Comparison of ENCODE assay signal across 8 cellular contexts in genomic region chr7:44081266-44081748, GRCh38. TPM values are rescaled to one million over a fixed set of nuclear protein-coding genes. Genes with fewer than 3 reads are reported as not detected.
DNase-seq lines count a peak whose midpoint lies in the region; ATAC-seq and TF ChIP-seq lines count a peak whose summit lies in the region.

No MANE protein-coding gene starts in this region.

- peaks cover 22% of the 10 kb centered on the region for H3K4me1 Mint-ChIP-seq in brain
- H3K4me1 Mint-ChIP-seq in naive B cell = peaks cover 31 to 62% (median 52%) of the 10 kb centered on the region in 3 donors

- no peaks in the 10 kb centered on the region for H3K9me2 ChIP-seq in Karpas-422 (replicated peaks; ENCODE audit: insufficient read depth, low read length)

- no peaks in the 10 kb centered on the region for H3K9me3 Mint-ChIP-seq in brain
- H3K9me3 Mint-ChIP-seq in naive B cell = no peaks in the 10 kb centered on the region

- H3K27me3 ChIP-seq in BLaER1 = no peaks in the 10 kb centered on the region
- no peaks in the 10 kb centered on the region for H3K27me3 ChIP-seq in Karpas-422 (ENCODE audit: low read length)

- H3K27ac ChIP-seq in BLaER1 (peak overlapping the region; percentile 96), Karpas-422 (ENCODE audit: low read length) (peak overlapping the region; percentile 85)

- H3K36me3 ChIP-seq in BLaER1 = peaks cover 46% of the 10 kb centered on the region
- H3K36me3 ChIP-seq in Karpas-422 (ENCODE audit: insufficient read depth, low read length) = peaks cover 30% of the 10 kb centered on the region

- H3K4me3 ChIP-seq in BLaER1 (peak overlapping the region; percentile 84), Karpas-422 (ENCODE audit: low read length) (peak overlapping the region; percentile 81)

- H3K9ac ChIP-seq in BLaER1 (peak overlapping the region; percentile 95), Karpas-422 (ENCODE audit: low read length) (peak overlapping the region; percentile 83)

- H3K36me3 Mint-ChIP-seq in brain = peaks cover 7% of the 10 kb centered on the region
- peaks cover 16 to 26% of the 10 kb centered on the region in 2 donors for H3K36me3 Mint-ChIP-seq in naive B cell

- TF ChIP-seq CTCF in brain (conservative IDR thresholded peaks at IDR 0.05) = no peak

- H4K20me1 ChIP-seq in BLaER1 (peaks cover 13% of the 10 kb centered on the region; the same call in 1 of the 2 replicates), Karpas-422 (ENCODE audit: insufficient read depth, low read depth, low read length) (no peaks in the 10 kb centered on the region)

- DNase-seq in Karpas-422 (peak; percentile 75), naive B cell (no peak), NCI-H446 (lab: John Stamatoyannopoulos, UW) (no peak), ureter (ENCODE audit: low spot score) (no peak)

- H3K4me1 ChIP-seq in BLaER1 (peaks cover 78% of the 10 kb centered on the region), Karpas-422 (ENCODE audit: low read length) (peaks cover 38% of the 10 kb centered on the region)

- ATAC-seq in naive B cell (ENCODE audit: low read depth in 2 of 2) (no peak), HG03175 (IDR thresholded peaks at IDR 0.05; ENCODE audit: unreplicated experiment) (no peak), HG03280 (IDR thresholded peaks at IDR 0.05; ENCODE audit: unreplicated experiment) (no peak)

- peak overlapping the region; percentile 89 to 92 (median 90) for H3K4me3 Mint-ChIP-seq in brain
- H3K4me3 Mint-ChIP-seq in naive B cell = peak overlapping the region; percentile 86 to 97 (median 93)

- H3K27me3 Mint-ChIP-seq in brain = peaks cover 15% of the 10 kb centered on the region
- H3K27me3 Mint-ChIP-seq in naive B cell = no peaks in the 10 kb centered on the region

- H3K27ac Mint-ChIP-seq in brain (peak overlapping the region; percentile 19 to 63 (median 53)), naive B cell (peak overlapping the region; percentile 97 to 98 (median 97))

- H3K79me2 ChIP-seq in Karpas-422 (ENCODE audit: low read length) = peaks cover 16% of the 10 kb centered on the region

- peak overlapping the region; percentile 80 for H3K4me2 ChIP-seq in BLaER1
- peak overlapping the region; percentile 94 for H3K4me2 ChIP-seq in Karpas-422 (ENCODE audit: low read depth, low read length, poor library complexity, severe bottlenecking)

- no peaks in the 10 kb centered on the region for H3K9me3 ChIP-seq in BLaER1
- no peaks in the 10 kb centered on the region for H3K9me3 ChIP-seq in Karpas-422 (ENCODE audit: low read length)

- no peak overlapping the region for H2AFZ ChIP-seq in Karpas-422 (ENCODE audit: low read length)

RNA-seq across cellular contexts. Expression of gene POLM, which starts 1.0 kb away (rescaled TPM):
- total RNA-seq in Karpas-422 (2014; rRNA removed; shearing (Covaris generic); ENCODE audit: low replicate concordance) = 34.5 and 47.1 TPM in 2 replicates
- polyA plus RNA-seq in brain (ENCODE audit: insufficient read depth, low read depth, low replicate concordance) = 9.1 TPM
- 10 to 100 TPM; 26.3 to 53.0 (median 31.4) TPM for polyA plus RNA-seq in naive B cell (ENCODE audit: low read depth in 6 of 6)
- 46.5 TPM for total RNA-seq in ureter

RNA-seq across cellular contexts. Expression of gene PGAM2, which starts 15.9 kb away (rescaled TPM):
- total RNA-seq in Karpas-422 (2014; rRNA removed; shearing (Covaris generic); ENCODE audit: low replicate concordance) = 1.9 TPM in 1 of 2 replicates, not detected in the other
- polyA plus RNA-seq in brain (ENCODE audit: insufficient read depth, low read depth, low replicate concordance) (141 TPM), naive B cell (ENCODE audit: low read depth in 6 of 6) (not detected)
- 0.62 TPM for total RNA-seq in ureter

RNA-seq across cellular contexts. Expression of gene AEBP1, which starts 22.8 kb away (rescaled TPM):
- 5.9 TPM in 1 of 2 replicates, not detected in the other for total RNA-seq in Karpas-422 (2014; rRNA removed; shearing (Covaris generic); ENCODE audit: low replicate concordance)
- polyA plus RNA-seq in brain (ENCODE audit: insufficient read depth, low read depth, low replicate concordance) (35.2 TPM), naive B cell (ENCODE audit: low read depth in 6 of 6) (10 to 100 TPM in 1 of 6 donors, 1 to 10 TPM in 5; 1.9 to 18.5 (median 4.1) TPM)
- 131 TPM for total RNA-seq in ureter

RNA-seq across cellular contexts. Expression of gene DBNL, which starts 36.8 kb away (rescaled TPM):
- 116 and 184 TPM in 2 replicates for total RNA-seq in Karpas-422 (2014; rRNA removed; shearing (Covaris generic); ENCODE audit: low replicate concordance)
- polyA plus RNA-seq in brain (ENCODE audit: insufficient read depth, low read depth, low replicate concordance) (115 TPM), naive B cell (ENCODE audit: low read depth in 6 of 6) (100 to 1,000 TPM; 226 to 512 (median 348) TPM)
- total RNA-seq in ureter = 107 TPM

RNA-seq across cellular contexts. Expression of gene POLD2, which starts 42.0 kb away (rescaled TPM):
- 165 and 217 TPM in 2 replicates for total RNA-seq in Karpas-422 (2014; rRNA removed; shearing (Covaris generic); ENCODE audit: low replicate concordance)
- polyA plus RNA-seq in brain (ENCODE audit: insufficient read depth, low read depth, low replicate concordance) (162 TPM), naive B cell (ENCODE audit: low read depth in 6 of 6) (100 to 1,000 TPM in 2 of 6 donors, 10 to 100 TPM in 4; 80.6 to 128 (median 88.6) TPM)
- total RNA-seq in ureter = 92.0 TPM

Comparison
In these comparisons a context has a peak if more than half of its experiments do, and no peak if none do; other contexts are left out.
1. RNA of gene AEBP1, which starts 22.8 kb away (total RNA-seq): 131 TPM in ureter (single experiment); 5.9 TPM in Karpas-422; every median in the first group is over 10 times any median in the second.